ENCODE assay signal across 8 cellular contexts in the genomic region with DNA sequence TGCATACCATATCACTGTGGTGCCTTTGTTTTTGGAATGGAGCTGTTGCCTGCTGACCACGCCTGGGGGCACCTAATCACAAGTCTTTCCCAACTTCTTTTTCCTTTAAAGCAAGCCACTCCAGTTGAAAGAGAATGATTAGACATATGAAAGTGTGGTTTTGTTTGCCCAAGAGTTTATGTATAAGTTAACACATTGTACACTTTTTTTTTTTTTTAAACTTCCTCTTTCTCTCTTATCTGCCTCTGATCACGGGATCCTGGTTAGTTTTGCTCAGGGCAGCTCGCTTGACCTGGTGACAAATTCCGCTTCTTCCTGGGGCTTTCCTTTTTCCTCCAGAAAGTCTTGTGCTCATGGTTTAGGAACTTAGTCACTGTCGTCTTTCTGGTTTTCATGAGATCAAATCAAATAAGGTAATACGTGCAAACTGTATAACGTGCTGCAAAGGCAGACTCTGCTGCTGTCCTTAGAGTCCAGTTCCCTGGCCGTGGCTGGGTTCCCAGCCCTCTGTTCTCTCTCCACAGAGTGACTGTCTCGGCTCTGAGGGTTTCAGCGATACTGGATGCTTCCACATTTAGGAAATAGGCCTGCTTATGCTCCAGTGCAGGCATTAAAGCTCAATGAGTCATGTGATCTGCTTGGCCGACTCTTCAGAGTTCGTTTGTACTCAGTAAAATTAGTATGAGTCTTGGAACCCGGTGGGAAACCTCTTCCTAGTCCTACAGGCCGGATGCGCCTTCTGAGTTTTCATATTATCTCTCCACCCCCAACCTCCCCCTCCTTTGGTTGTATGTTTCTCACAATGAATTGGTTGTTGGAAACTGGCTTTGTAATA. TPM values are rescaled to one million over a fixed set of nuclear protein-coding genes. Genes with fewer than 3 reads are reported as not detected.
A peak's percentile ranks its signal among the peaks of the same experiment; 100 is the strongest.
DNase-seq lines count a peak whose midpoint lies in the region; ATAC-seq and TF ChIP-seq lines count a peak whose summit lies in the region.

No MANE protein-coding gene starts in this region.

- peak overlapping the region; percentile 88 for H3K27ac Mint-ChIP-seq in activated naive CD8-positive, alpha-beta T cell treated with anti-CD3 and anti-CD28 coated beads, Interleukin-2, amount 10 ng/mL, durations not matched to agents 7 days and 5 days

- TF ChIP-seq CTCF in heart left ventricle (IDR thresholded peaks at IDR 0.05) (no peak), prostate gland (IDR thresholded peaks at IDR 0.05) (no peak)

- peaks cover 15% of the 10 kb centered on the region for H3K36me3 Mint-ChIP-seq in activated naive CD8-positive, alpha-beta T cell treated with anti-CD3 and anti-CD28 coated beads, Interleukin-2, amount 10 ng/mL, durations not matched to agents 7 days and 5 days

- H3K4me3 Mint-ChIP-seq in activated naive CD8-positive, alpha-beta T cell treated with anti-CD3 and anti-CD28 coated beads, Interleukin-2, amount 10 ng/mL, durations not matched to agents 7 days and 5 days = peak overlapping the region; percentile 86

- ATAC-seq in HG02798 (IDR thresholded peaks at IDR 0.05; ENCODE audit: poor library complexity, unreplicated experiment) = peak; percentile 53
- peak; percentile 78 for ATAC-seq in activated naive CD8-positive, alpha-beta T cell treated with anti-CD3 and anti-CD28 coated beads, Interleukin-2, amount 10 ng/mL, durations not matched to agents 7 days and 5 days (ENCODE audit: low read depth)
- peak; percentile 92 to 98 (median 96) for ATAC-seq in heart left ventricle

- H3K27me3 Mint-ChIP-seq in activated naive CD8-positive, alpha-beta T cell treated with anti-CD3 and anti-CD28 coated beads, Interleukin-2, amount 10 ng/mL, durations not matched to agents 7 days and 5 days = no peaks in the 10 kb centered on the region

- H3K9me3 Mint-ChIP-seq in activated naive CD8-positive, alpha-beta T cell treated with anti-CD3 and anti-CD28 coated beads, Interleukin-2, amount 10 ng/mL, durations not matched to agents 7 days and 5 days = peaks cover under 1% of the 10 kb centered on the region

- POLR2A ChIA-PET in activated naive CD8-positive, alpha-beta T cell treated with anti-CD3 and anti-CD28 coated beads, Interleukin-2, amount 10 ng/mL, durations not matched to agents 7 days and 5 days (lab: Charles Lee) = interaction anchor here (0.7 to 1.3 kb wide), 5 partner anchors 10 to 54 kb away, joined by 3 to 7 read pairs (median 5); no protein-coding TSS in a partner anchor

- peaks cover 3 to 84% (median 46%) of the 10 kb centered on the region in 12 donors for H3K4me1 ChIP-seq in heart left ventricle
- peaks cover 5% of the 10 kb centered on the region for H3K4me1 ChIP-seq in prostate gland (replicated peaks)

- H3K27me3 ChIP-seq in heart left ventricle (no peaks in the 10 kb centered on the region), prostate gland (replicated peaks; ENCODE audit: insufficient read depth) (no peaks in the 10 kb centered on the region)

- 3 to 4% (median 3%) methylated on average over 15 of the region's 15 CpGs for WGBS in heart left ventricle, 4 donors
- 5% methylated on average over 15 of the region's 15 CpGs for WGBS in prostate gland

- TF ChIP-seq POLR2A in heart left ventricle (IDR thresholded peaks at IDR 0.05) (peak in 1 of 2 donors; percentile 28), prostate gland (IDR thresholded peaks at IDR 0.05) (no peak)

- DNase-seq in stimulated activated CD4-positive, alpha-beta T cell treated with anti-CD3 and anti-CD28 coated beads, Interleukin-1b, Interleukin-23, amount 100 ng/mL, for 48 hours = peak; percentile 33
- no peak for DNase-seq in stimulated activated CD4-positive, alpha-beta T cell treated with anti-CD3 and anti-CD28 coated beads, Interleukin-4, amount 100 ng/mL, for 4 hours
- DNase-seq in NOMO-1 treated with dmso at 0.1 percent for 144 hours (lab: John Stamatoyannopoulos, UW; ENCODE audit: unreplicated experiment) = peak; percentile 84
- no peak for DNase-seq in activated naive CD8-positive, alpha-beta T cell treated with anti-CD3 and anti-CD28 coated beads, Interleukin-2, amount 10 ng/mL, durations not matched to agents 7 days and 5 days
- peak; percentile 70 to 83 (median 78) for DNase-seq in heart left ventricle
- DNase-seq in prostate gland (ENCODE audit: low spot score) = peak; percentile 63
- no peak for DNase-seq in NCI-H1417 treated with DMSO at 0.1 percent for 48 hours (lab: John Stamatoyannopoulos, UW)

- peaks cover 0 to 8% (median 0%) of the 10 kb centered on the region in 9 donors for H3K36me3 ChIP-seq in heart left ventricle
- no peaks in the 10 kb centered on the region for H3K36me3 ChIP-seq in prostate gland

- H3K27ac ChIP-seq in heart left ventricle (peak overlapping the region; percentile 62 to 93 (median 84)), prostate gland (peak overlapping the region; percentile 70 to 87)

- peaks cover 28% of the 10 kb centered on the region for H3K4me1 Mint-ChIP-seq in activated naive CD8-positive, alpha-beta T cell treated with anti-CD3 and anti-CD28 coated beads, Interleukin-2, amount 10 ng/mL, durations not matched to agents 7 days and 5 days

- H3K4me3 ChIP-seq in heart left ventricle = peak overlapping the region in 10 of 12 donors; percentile 3 to 46 (median 36)
- peak overlapping the region; percentile 4 to 22 for H3K4me3 ChIP-seq in prostate gland

- H3K9me3 ChIP-seq in heart left ventricle (no peaks in the 10 kb centered on the region), prostate gland (no peaks in the 10 kb centered on the region)

- intact Hi-C loops in heart left ventricle (cut with DNase I) (loop anchor here in 1 of 10 donors (5.0 kb wide), 1 partner anchor 42 kb away; no protein-coding TSS in a partner anchor), prostate gland (cut with DNase I) (no loop called here)

RNA-seq across cellular contexts. Expression of a gene that starts 15.2 kb away (rescaled TPM):
- 10 to 100 TPM; 69.5 to 74.1 TPM for total RNA-seq in activated naive CD8-positive, alpha-beta T cell treated with anti-CD3 and anti-CD28 coated beads, Interleukin-2, amount 10 ng/mL, durations not matched to agents 7 days and 5 days
- total RNA-seq in heart left ventricle = 100 to 1,000 TPM in 4 of 9 donors, 10 to 100 TPM in 5; 59.7 to 116 (median 93.4) TPM
- polyA plus RNA-seq in heart left ventricle = 10 to 100 TPM; 32.8 to 55.4 TPM
- total RNA-seq in prostate gland = 10 to 100 TPM; 40.6 to 55.7 TPM

Comparison
In these comparisons a context has a peak if more than half of its experiments do, and no peak if none do; other contexts are left out.
1. DNase-seq: peak in stimulated activated CD4-positive, alpha-beta T cell treated with anti-CD3 and anti-CD28 coated beads, Interleukin-1b, Interleukin-23, amount 100 ng/mL, for 48 hours (single experiment), NOMO-1 treated with dmso at 0.1 percent for 144 hours (single experiment), heart left ventricle (5 of 5) and prostate gland (single experiment); none in stimulated activated CD4-positive, alpha-beta T cell treated with anti-CD3 and anti-CD28 coated beads, Interleukin-4, amount 100 ng/mL, for 4 hours (0 of 2), activated naive CD8-positive, alpha-beta T cell treated with anti-CD3 and anti-CD28 coated beads, Interleukin-2, amount 10 ng/mL, durations not matched to agents 7 days and 5 days (single experiment) and NCI-H1417 treated with DMSO at 0.1 percent for 48 hours (single experiment).
2. Peak in every context shown above with its lines, with median percentiles within 50 percentile points of each other: ATAC-seq.